8 cellular contexts compared by ENCODE assay signal in the genomic region with DNA sequence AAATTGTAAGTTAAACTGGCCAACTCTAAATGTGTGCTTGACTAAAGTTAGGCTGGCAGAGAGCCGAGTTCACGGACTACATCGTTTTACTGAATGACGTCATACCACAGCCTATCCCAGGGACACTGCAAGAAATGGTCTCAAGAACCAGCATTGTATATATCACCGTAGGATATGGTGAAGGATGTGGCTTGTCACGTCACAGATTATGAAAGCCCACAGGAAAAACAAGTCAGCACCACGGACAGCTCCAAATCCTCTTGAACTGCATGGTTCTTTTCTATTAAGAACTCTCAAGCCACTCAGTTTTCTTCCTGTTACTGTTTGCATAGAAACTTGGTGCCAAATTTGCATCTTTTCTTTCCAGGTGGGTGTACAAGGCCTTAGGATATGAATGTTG.
A peak's percentile ranks its signal among the peaks of the same experiment; 100 is the strongest.
DNase-seq lines count a peak whose midpoint lies in the region; ATAC-seq, FAIRE-seq and TF ChIP-seq lines count a peak whose summit lies in the region.

No MANE protein-coding gene starts in this region.

- ATAC-seq in HG02981 (IDR thresholded peaks at IDR 0.05; ENCODE audit: unreplicated experiment), result no peak

- TF ChIP-seq EP300 in neural cell (conservative IDR thresholded peaks at IDR 0.05; ENCODE audit: poor library complexity, severe bottlenecking), result no peak

- no peaks in the 10 kb centered on the region for H3K36me3 Mint-ChIP-seq in activated CD4-positive, alpha-beta T cell treated with anti-CD3 and anti-CD28 coated beads, Interleukin-2, amount 10 ng/mL, durations not matched to agents 24 days and 14 days (ENCODE audit: low read depth)
- no peaks in the 10 kb centered on the region for H3K36me3 Mint-ChIP-seq in chondrocyte (ENCODE audit: low read depth)

- no peak overlapping the region for H2AFZ ChIP-seq in neural cell (ENCODE audit: low read depth, low read length)

- H3K36me3 ChIP-seq in neural cell (ENCODE audit: insufficient read depth, low read length), result no peaks in the 10 kb centered on the region

- H3K27me3 Mint-ChIP-seq in activated CD4-positive, alpha-beta T cell treated with anti-CD3 and anti-CD28 coated beads, Interleukin-2, amount 10 ng/mL, durations not matched to agents 24 days and 14 days, result no peaks in the 10 kb centered on the region
- peaks cover 25% of the 10 kb centered on the region for H3K27me3 Mint-ChIP-seq in chondrocyte (ENCODE audit: low read depth)

- no peaks in the 10 kb centered on the region for H3K9me3 Mint-ChIP-seq in activated CD4-positive, alpha-beta T cell treated with anti-CD3 and anti-CD28 coated beads, Interleukin-2, amount 10 ng/mL, durations not matched to agents 24 days and 14 days
- no peaks in the 10 kb centered on the region for H3K9me3 Mint-ChIP-seq in chondrocyte (ENCODE audit: low read depth)

- no peaks in the 10 kb centered on the region for H4K20me1 ChIP-seq in neural cell (ENCODE audit: insufficient read depth)

- H3K27me3 ChIP-seq in neural cell (ENCODE audit: insufficient read depth, low read depth, low read length), result no peaks in the 10 kb centered on the region

- H3F3A ChIP-seq in neural cell (ENCODE audit: insufficient read depth, low read length, poor library complexity, severe bottlenecking), result no peaks in the 10 kb centered on the region

- no peak overlapping the region for H3K27ac Mint-ChIP-seq in activated CD4-positive, alpha-beta T cell treated with anti-CD3 and anti-CD28 coated beads, Interleukin-2, amount 10 ng/mL, durations not matched to agents 24 days and 14 days
- no peak overlapping the region for H3K27ac Mint-ChIP-seq in chondrocyte (ENCODE audit: unreplicated experiment)

- no peak overlapping the region for H3K27ac ChIP-seq in neural cell (ENCODE audit: low read length)

- FAIRE-seq in urothelium cell line (lab: Jason Lieb, UNC), result no peak

- no peak overlapping the region for H3K4me2 ChIP-seq in neural cell (ENCODE audit: low read length)

- H3K4me3 ChIP-seq in neural cell (ENCODE audit: low read length), result no peak overlapping the region

- H3K4me1 Mint-ChIP-seq in activated CD4-positive, alpha-beta T cell treated with anti-CD3 and anti-CD28 coated beads, Interleukin-2, amount 10 ng/mL, durations not matched to agents 24 days and 14 days, result no peaks in the 10 kb centered on the region
- H3K4me1 Mint-ChIP-seq in chondrocyte (ENCODE audit: low read depth), result no peaks in the 10 kb centered on the region

- H3K79me2 ChIP-seq in neural cell (replicated peaks; ENCODE audit: insufficient read depth, low read length), result no peaks in the 10 kb centered on the region

- TF ChIP-seq RAD21 in neural cell (conservative IDR thresholded peaks at IDR 0.05), result no peak

- intact Hi-C loops in activated CD4-positive, alpha-beta T cell treated with anti-CD3 and anti-CD28 coated beads, Interleukin-2, amount 10 ng/mL, durations not matched to agents 24 days and 14 days (cut with micrococcal nuclease), result no loop called here

- no peak overlapping the region for H3K9ac ChIP-seq in neural cell (ENCODE audit: low read length)

- peak; percentile 56 for DNase-seq in AG20443 (ENCODE audit: low spot score)
- DNase-seq in HT1080 (ENCODE audit: low read depth), result peak; percentile 66
- peak; percentile 94 for DNase-seq in activated CD4-positive, alpha-beta T cell treated with anti-CD3 and anti-CD28 coated beads, Interleukin-2, amount 10 ng/mL, durations not matched to agents 24 days and 14 days
- DNase-seq in effector CD4-positive, alpha-beta T cell, result peak; percentile 46
- peak; percentile 26 for DNase-seq in urothelium cell line (ENCODE audit: low spot score)
- DNase-seq in chondrocyte (ENCODE audit: low spot score), result no peak

- H3K9me2 ChIP-seq in neural cell (ENCODE audit: insufficient read depth, low read length), result no peaks in the 10 kb centered on the region

- no peaks in the 10 kb centered on the region for H3K9me3 ChIP-seq in neural cell (ENCODE audit: low read length)

- TF ChIP-seq CTCF in neural cell (IDR thresholded peaks at IDR 0.05; ENCODE audit: poor library complexity, severe bottlenecking) (no peak), chondrocyte (IDR thresholded peaks at IDR 0.05) (no peak)

- no peak overlapping the region for H3K4me3 Mint-ChIP-seq in activated CD4-positive, alpha-beta T cell treated with anti-CD3 and anti-CD28 coated beads, Interleukin-2, amount 10 ng/mL, durations not matched to agents 24 days and 14 days
- H3K4me3 Mint-ChIP-seq in chondrocyte (ENCODE audit: unreplicated experiment), result no peak overlapping the region

TF ChIP-seq in neural cell, 6 proteins besides CTCF, POLR2A, EP300 and RAD21:
- TF ChIP-seq, protein P1, sequence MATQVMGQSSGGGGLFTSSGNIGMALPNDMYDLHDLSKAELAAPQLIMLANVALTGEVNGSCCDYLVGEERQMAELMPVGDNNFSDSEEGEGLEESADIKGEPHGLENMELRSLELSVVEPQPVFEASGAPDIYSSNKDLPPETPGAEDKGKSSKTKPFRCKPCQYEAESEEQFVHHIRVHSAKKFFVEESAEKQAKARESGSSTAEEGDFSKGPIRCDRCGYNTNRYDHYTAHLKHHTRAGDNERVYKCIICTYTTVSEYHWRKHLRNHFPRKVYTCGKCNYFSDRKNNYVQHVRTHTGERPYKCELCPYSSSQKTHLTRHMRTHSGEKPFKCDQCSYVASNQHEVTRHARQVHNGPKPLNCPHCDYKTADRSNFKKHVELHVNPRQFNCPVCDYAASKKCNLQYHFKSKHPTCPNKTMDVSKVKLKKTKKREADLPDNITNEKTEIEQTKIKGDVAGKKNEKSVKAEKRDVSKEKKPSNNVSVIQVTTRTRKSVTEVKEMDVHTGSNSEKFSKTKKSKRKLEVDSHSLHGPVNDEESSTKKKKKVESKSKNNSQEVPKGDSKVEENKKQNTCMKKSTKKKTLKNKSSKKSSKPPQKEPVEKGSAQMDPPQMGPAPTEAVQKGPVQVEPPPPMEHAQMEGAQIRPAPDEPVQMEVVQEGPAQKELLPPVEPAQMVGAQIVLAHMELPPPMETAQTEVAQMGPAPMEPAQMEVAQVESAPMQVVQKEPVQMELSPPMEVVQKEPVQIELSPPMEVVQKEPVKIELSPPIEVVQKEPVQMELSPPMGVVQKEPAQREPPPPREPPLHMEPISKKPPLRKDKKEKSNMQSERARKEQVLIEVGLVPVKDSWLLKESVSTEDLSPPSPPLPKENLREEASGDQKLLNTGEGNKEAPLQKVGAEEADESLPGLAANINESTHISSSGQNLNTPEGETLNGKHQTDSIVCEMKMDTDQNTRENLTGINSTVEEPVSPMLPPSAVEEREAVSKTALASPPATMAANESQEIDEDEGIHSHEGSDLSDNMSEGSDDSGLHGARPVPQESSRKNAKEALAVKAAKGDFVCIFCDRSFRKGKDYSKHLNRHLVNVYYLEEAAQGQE (IDR thresholded peaks at IDR 0.05; ENCODE audit: borderline replicate concordance), result peak; percentile 60
- no peak for TF ChIP-seq MXI1 (conservative IDR thresholded peaks at IDR 0.05; ENCODE audit: poor library complexity, severe bottlenecking)
